ENCODE assay signal across 23 cellular contexts in genomic region chr7:106405697-106406141, GRCh38.
DNase-seq lines count a peak whose midpoint lies in the region; ATAC-seq lines count a peak whose summit lies in the region.
"Had no signal": no experiment of that assay in that cellular context is flagged by ENCODE, and none has a peak within 500 bp of the region (broad histone marks: within the 10 kb centered on the region; RNA-seq: fewer than 3 reads in every experiment).

No MANE protein-coding gene starts in this region.

- peaks cover 7% of the 10 kb centered on the region for H3K27me3 ChIP-seq in ACC112 (ENCODE audit: insufficient read depth, low read length)
- H3K27me3 ChIP-seq: neural progenitor cell, vagina had no signal

- H3K79me2 ChIP-seq in ACC112 (ENCODE audit: control insufficient read depth, insufficient read depth, low read length, unreplicated experiment) = no peaks in the 10 kb centered on the region

- H3K4me1 Mint-ChIP-seq in activated CD4-positive, alpha-beta T cell treated with anti-CD3 and anti-CD28 coated beads, Interleukin-2, amount 10 ng/mL, durations not matched to agents 24 days and 14 days = peaks cover 18% of the 10 kb centered on the region
- H3K4me1 Mint-ChIP-seq in activated T-helper 2 cell treated with anti-CD3 and anti-CD28 coated beads, Interferon-gamma antibody, Interleukin-2, Interleukin-4, amounts not matched to agents 10 μg/mL and 5 μg/mL and 100 μg/mL, durations not matched to agents 14 hours and 24 hours and 36 hours (ENCODE audit: low read depth) = peaks cover 28% of the 10 kb centered on the region

- H3K4me3 Mint-ChIP-seq in activated CD4-positive, alpha-beta T cell treated with anti-CD3 and anti-CD28 coated beads, Interleukin-2, amount 10 ng/mL, durations not matched to agents 24 days and 14 days = peak overlapping the region; percentile 16
- H3K4me3 Mint-ChIP-seq in activated T-helper 2 cell treated with anti-CD3 and anti-CD28 coated beads, Interferon-gamma antibody, Interleukin-2, Interleukin-4, amounts not matched to agents 10 μg/mL and 5 μg/mL and 100 μg/mL, durations not matched to agents 14 hours and 24 hours and 36 hours (ENCODE audit: low read depth) = no peak overlapping the region
- H3K4me3 Mint-ChIP-seq: neural progenitor cell had no signal

- peaks cover 3% of the 10 kb centered on the region for H3K27me3 Mint-ChIP-seq in activated CD4-positive, alpha-beta T cell treated with anti-CD3 and anti-CD28 coated beads, Interleukin-2, amount 10 ng/mL, durations not matched to agents 24 days and 14 days
- H3K27me3 Mint-ChIP-seq in activated T-helper 2 cell treated with anti-CD3 and anti-CD28 coated beads, Interferon-gamma antibody, Interleukin-2, Interleukin-4, amounts not matched to agents 10 μg/mL and 5 μg/mL and 100 μg/mL, durations not matched to agents 14 hours and 24 hours and 36 hours (ENCODE audit: low read depth) = peaks cover 4% of the 10 kb centered on the region

- peak overlapping the region; percentile 67 for H2AFZ ChIP-seq in ACC112 (ENCODE audit: low read length, unreplicated experiment)
- H2AFZ ChIP-seq: neural progenitor cell had no signal

- peak; percentile 48 for ATAC-seq in HG02870 (IDR thresholded peaks at IDR 0.05; ENCODE audit: unreplicated experiment)
- ATAC-seq: mucosa of descending colon had no signal

- intact Hi-C loops in activated CD4-positive, alpha-beta T cell treated with anti-CD3 and anti-CD28 coated beads, Interleukin-2, amount 10 ng/mL, durations not matched to agents 24 days and 14 days (cut with micrococcal nuclease) = loop anchor here (1.0 to 5.0 kb wide), 13 partner anchors 14 to 465 kb away; no protein-coding TSS in a partner anchor
- intact Hi-C loops in activated T-helper 2 cell treated with anti-CD3 and anti-CD28 coated beads, Interferon-gamma antibody, Interleukin-2, Interleukin-4, amounts not matched to agents 10 μg/mL and 5 μg/mL and 100 μg/mL, durations not matched to agents 14 hours and 24 hours and 36 hours (cut with micrococcal nuclease) = loop anchor here (1.0 to 5.0 kb wide), 7 partner anchors 20 to 148 kb away; no protein-coding TSS in a partner anchor

- H3K27ac ChIP-seq in ACC112 (ENCODE audit: low read depth, low read length) = no peak overlapping the region
- H3K27ac ChIP-seq: neural progenitor cell, prostate gland, vagina had no signal

- no peaks in the 10 kb centered on the region for H3K4me1 ChIP-seq in ACC112 (ENCODE audit: control insufficient read depth, insufficient read depth, low read length, unreplicated experiment)
- H3K4me1 ChIP-seq: BE2C, prostate gland, vagina had no signal

- no peak overlapping the region for H3K4me3 ChIP-seq in ACC112 (ENCODE audit: low read depth, low read length)
- H3K4me3 ChIP-seq: mucosa of descending colon, neural progenitor cell, prostate gland, vagina had no signal

- no peaks in the 10 kb centered on the region for H3K36me3 ChIP-seq in ACC112 (ENCODE audit: insufficient read depth, low read length)
- H3K36me3 ChIP-seq: BE2C, neural progenitor cell, prostate gland, vagina had no signal

- no peak for DNase-seq in activated CD4-positive, alpha-beta T cell treated with anti-CD3 and anti-CD28 coated beads, Interleukin-2, amount 10 ng/mL, durations not matched to agents 24 days and 14 days
- DNase-seq in activated CD4-positive, alpha-beta T cell treated with anti-CD3 and anti-CD28 coated beads for 48 hours = no peak
- no peak for DNase-seq in activated T-helper 2 cell treated with anti-CD3 and anti-CD28 coated beads, Interferon-gamma antibody, Interleukin-2, Interleukin-4, amounts not matched to agents 10 μg/mL and 5 μg/mL and 100 μg/mL, durations not matched to agents 14 hours and 24 hours and 36 hours (ENCODE audit: low spot score)
- DNase-seq in NCI-H2107 treated with DMSO at 0.1 percent for 48 hours (lab: John Stamatoyannopoulos, UW; ENCODE audit: unreplicated experiment) (no peak), CD1c-positive myeloid dendritic cell (ENCODE audit: extremely low spot score) (no peak)
- DNase-seq in effector CD8-positive, alpha-beta T cell (lab: John Stamatoyannopoulos, UW) = no peak
- DNase-seq: activated effector memory CD4-positive, alpha-beta T cell treated with anti-CD3 and anti-CD28 coated beads, Interleukin-2, amount 50 U/mL, for 16 hours; BE2C; cerebellar nuclear complex; effector CD4-positive, alpha-beta T cell; GOT3; hypothalamus; islet precursor cell; KG1; mucosa of descending colon; NCI-H187; OCI-M1; SHP77 treated with DMSO at 0.1 percent for 48 hours had no signal

- H3K36me3 Mint-ChIP-seq in activated CD4-positive, alpha-beta T cell treated with anti-CD3 and anti-CD28 coated beads, Interleukin-2, amount 10 ng/mL, durations not matched to agents 24 days and 14 days (ENCODE audit: low read depth) = no peaks in the 10 kb centered on the region
- H3K36me3 Mint-ChIP-seq in activated T-helper 2 cell treated with anti-CD3 and anti-CD28 coated beads, Interferon-gamma antibody, Interleukin-2, Interleukin-4, amounts not matched to agents 10 μg/mL and 5 μg/mL and 100 μg/mL, durations not matched to agents 14 hours and 24 hours and 36 hours (ENCODE audit: low read depth) = peaks cover 3% of the 10 kb centered on the region
- H3K36me3 Mint-ChIP-seq: neural progenitor cell had no signal

- peak overlapping the region; percentile 49 for H3K27ac Mint-ChIP-seq in activated CD4-positive, alpha-beta T cell treated with anti-CD3 and anti-CD28 coated beads, Interleukin-2, amount 10 ng/mL, durations not matched to agents 24 days and 14 days
- peak overlapping the region; percentile 67 for H3K27ac Mint-ChIP-seq in activated T-helper 2 cell treated with anti-CD3 and anti-CD28 coated beads, Interferon-gamma antibody, Interleukin-2, Interleukin-4, amounts not matched to agents 10 μg/mL and 5 μg/mL and 100 μg/mL, durations not matched to agents 14 hours and 24 hours and 36 hours
- H3K27ac Mint-ChIP-seq: neural progenitor cell had no signal

- peaks cover 7% of the 10 kb centered on the region for H3K9me3 Mint-ChIP-seq in activated CD4-positive, alpha-beta T cell treated with anti-CD3 and anti-CD28 coated beads, Interleukin-2, amount 10 ng/mL, durations not matched to agents 24 days and 14 days
- peaks cover 14% of the 10 kb centered on the region for H3K9me3 Mint-ChIP-seq in activated T-helper 2 cell treated with anti-CD3 and anti-CD28 coated beads, Interferon-gamma antibody, Interleukin-2, Interleukin-4, amounts not matched to agents 10 μg/mL and 5 μg/mL and 100 μg/mL, durations not matched to agents 14 hours and 24 hours and 36 hours
